ENCODE assay signal across 28 cellular contexts in genomic region chr7:83827036-83827435, GRCh38.
"Had no signal": no experiment of that assay in that cellular context is flagged by ENCODE, and none has a peak within 500 bp of the region (broad histone marks: within the 10 kb centered on the region; RNA-seq: fewer than 3 reads in every experiment).

No MANE protein-coding gene starts in this region.

- ATAC-seq: activated CD8-positive, alpha-beta T cell treated with anti-CD3 and anti-CD28 coated beads, Interleukin-2, amount 10 ng/mL, durations not matched to agents 7 days and 5 days; activated naive CD4-positive, alpha-beta T cell treated with anti-CD3 and anti-CD28 coated beads, Interleukin-2, amount 50 U/mL, for 72 hours; activated T-cell treated with anti-CD3 and anti-CD28 coated beads, Interleukin-2, amount 50 U/mL, for 4 hours; Panc1 had no signal

- H3K4me2 ChIP-seq: SK-N-SH had no signal

- H3K27me3 ChIP-seq: brain microvascular endothelial cell, SJSA1 had no signal

- H3K4me3 Mint-ChIP-seq: activated CD4-positive, alpha-beta T cell treated with anti-CD3 and anti-CD28 coated beads, Interleukin-2, amount 10 ng/mL, durations not matched to agents 24 days and 14 days; activated CD8-positive, alpha-beta T cell treated with anti-CD3 and anti-CD28 coated beads, Interleukin-2, amount 10 ng/mL, durations not matched to agents 7 days and 5 days; activated naive CD4-positive, alpha-beta T cell treated with anti-CD3 and anti-CD28 coated beads for 36 hours; activated T-cell treated with anti-CD3 and anti-CD28 coated beads, Interleukin-2, amount 50 U/mL, for 4 hours; activated T-helper 1 cell treated with anti-CD3 and anti-CD28 coated beads, Interleukin-12 subunit alpha, Interleukin-12 subunit beta, Interleukin-2, Interleukin-4 antibody, amounts not matched to agents 30 ng/mL and 10 ng/mL and 1 ng/mL, durations not matched to agents 14 hours and 24 hours and 36 hours; central memory CD8-positive, alpha-beta T cell; T-helper 1 cell treated with Interleukin-12 subunit alpha and Interleukin-12 subunit beta and Interleukin-4 antibody, amounts not matched to agents 30 μg/mL and 1 μg/mL, for 36 hours; T-helper 2 cell treated with Interferon-gamma antibody and Interleukin-4, amounts not matched to agents 5 μg/mL and 100 μg/mL, for 36 hours had no signal

- H3K36me3 Mint-ChIP-seq: activated naive CD4-positive, alpha-beta T cell treated with anti-CD3 and anti-CD28 coated beads, Interleukin-2, amount 50 U/mL, for 72 hours had no signal

- H3K9ac ChIP-seq: SK-N-SH had no signal

- H3K9me3 ChIP-seq: SJSA1, SK-N-SH had no signal

- H3K4me1 ChIP-seq: SJSA1 had no signal

- H3K4me1 Mint-ChIP-seq: activated CD4-positive, alpha-beta T cell treated with anti-CD3 and anti-CD28 coated beads, Interleukin-2, amount 10 ng/mL, durations not matched to agents 24 days and 14 days; central memory CD8-positive, alpha-beta T cell had no signal

- H3K27ac Mint-ChIP-seq: activated CD4-positive, alpha-beta T cell treated with anti-CD3 and anti-CD28 coated beads, Interleukin-2, amount 10 ng/mL, durations not matched to agents 24 days and 14 days; activated CD8-positive, alpha-beta T cell treated with anti-CD3 and anti-CD28 coated beads, Interleukin-2, amount 10 ng/mL, durations not matched to agents 7 days and 5 days; activated naive CD4-positive, alpha-beta T cell treated with anti-CD3 and anti-CD28 coated beads for 36 hours; activated naive CD4-positive, alpha-beta T cell treated with anti-CD3 and anti-CD28 coated beads, Interleukin-2, amount 50 U/mL, for 72 hours; activated T-helper 1 cell treated with anti-CD3 and anti-CD28 coated beads, Interleukin-12 subunit alpha, Interleukin-12 subunit beta, Interleukin-2, Interleukin-4 antibody, amounts not matched to agents 30 ng/mL and 10 ng/mL and 1 ng/mL, durations not matched to agents 14 hours and 24 hours and 36 hours; T-helper 1 cell treated with Interleukin-12 subunit alpha and Interleukin-12 subunit beta and Interleukin-4 antibody, amounts not matched to agents 30 μg/mL and 1 μg/mL, for 36 hours; T-helper 2 cell treated with Interferon-gamma antibody and Interleukin-4, amounts not matched to agents 5 μg/mL and 100 μg/mL, for 36 hours had no signal

- H3K4me3 ChIP-seq: SJSA1 had no signal

- H3K27me3 Mint-ChIP-seq: activated CD4-positive, alpha-beta T cell treated with anti-CD3 and anti-CD28 coated beads, Interleukin-2, amount 10 ng/mL, durations not matched to agents 24 days and 14 days; central memory CD8-positive, alpha-beta T cell had no signal

- H3K9me3 Mint-ChIP-seq: activated CD4-positive, alpha-beta T cell treated with anti-CD3 and anti-CD28 coated beads, Interleukin-2, amount 10 ng/mL, durations not matched to agents 24 days and 14 days; activated naive CD4-positive, alpha-beta T cell treated with anti-CD3 and anti-CD28 coated beads for 36 hours; activated T-cell treated with anti-CD3 and anti-CD28 coated beads, Interleukin-2, amount 50 U/mL, for 4 hours; activated T-helper 1 cell treated with anti-CD3 and anti-CD28 coated beads, Interleukin-12 subunit alpha, Interleukin-12 subunit beta, Interleukin-2, Interleukin-4 antibody, amounts not matched to agents 30 ng/mL and 10 ng/mL and 1 ng/mL, durations not matched to agents 14 hours and 24 hours and 36 hours; T-helper 1 cell treated with Interleukin-12 subunit alpha and Interleukin-12 subunit beta and Interleukin-4 antibody, amounts not matched to agents 30 μg/mL and 1 μg/mL, for 36 hours; T-helper 2 cell treated with Interferon-gamma antibody and Interleukin-4, amounts not matched to agents 5 μg/mL and 100 μg/mL, for 36 hours had no signal

- DNase-seq: activated CD4-positive, alpha-beta T cell treated with anti-CD3 and anti-CD28 coated beads, Interleukin-2, amount 10 ng/mL, durations not matched to agents 24 days and 14 days; activated CD4-positive, alpha-beta T cell treated with anti-CD3 and anti-CD28 coated beads, Interleukin-2, amount 50 U/mL, for 4 hours; activated CD8-positive, alpha-beta T cell treated with anti-CD3 and anti-CD28 coated beads, Interleukin-2, amount 10 ng/mL, durations not matched to agents 7 days and 5 days; activated gamma-delta T cell treated with Interleukin-2 at 50 U/mL for 16 hours; activated naive CD4-positive, alpha-beta T cell treated with anti-CD3 and anti-CD28 coated beads for 36 hours; activated T-cell treated with anti-CD3 and anti-CD28 coated beads, Interleukin-2, amount 50 U/mL, for 4 hours; amniotic stem cell; aorta; brain microvascular endothelial cell; Karpas-422; KBM-7; NCI-H1048; NCI-H1105 treated with DMSO at 0.1 percent for 48 hours; NCI-H1436; NCI-H1694; NCI-H2029; NCI-H345; NCI-H524 treated with DMSO at 0.1 percent for 48 hours; SHP77 treated with DMSO at 0.1 percent for 48 hours; SK-N-SH had no signal

- H3K27ac ChIP-seq: brain microvascular endothelial cell, SJSA1 had no signal

- H3K36me3 ChIP-seq: brain microvascular endothelial cell, SJSA1 had no signal

- FAIRE-seq: TTC549 had no signal
